8 cellular contexts compared by ENCODE assay signal in genomic region chr7:130668258-130669050, GRCh38. TPM values are rescaled to one million over a fixed set of nuclear protein-coding genes. Genes with fewer than 3 reads are reported as not detected.
DNase-seq lines count a peak whose midpoint lies in the region; ATAC-seq and TF ChIP-seq lines count a peak whose summit lies in the region.

A gene with protein sequence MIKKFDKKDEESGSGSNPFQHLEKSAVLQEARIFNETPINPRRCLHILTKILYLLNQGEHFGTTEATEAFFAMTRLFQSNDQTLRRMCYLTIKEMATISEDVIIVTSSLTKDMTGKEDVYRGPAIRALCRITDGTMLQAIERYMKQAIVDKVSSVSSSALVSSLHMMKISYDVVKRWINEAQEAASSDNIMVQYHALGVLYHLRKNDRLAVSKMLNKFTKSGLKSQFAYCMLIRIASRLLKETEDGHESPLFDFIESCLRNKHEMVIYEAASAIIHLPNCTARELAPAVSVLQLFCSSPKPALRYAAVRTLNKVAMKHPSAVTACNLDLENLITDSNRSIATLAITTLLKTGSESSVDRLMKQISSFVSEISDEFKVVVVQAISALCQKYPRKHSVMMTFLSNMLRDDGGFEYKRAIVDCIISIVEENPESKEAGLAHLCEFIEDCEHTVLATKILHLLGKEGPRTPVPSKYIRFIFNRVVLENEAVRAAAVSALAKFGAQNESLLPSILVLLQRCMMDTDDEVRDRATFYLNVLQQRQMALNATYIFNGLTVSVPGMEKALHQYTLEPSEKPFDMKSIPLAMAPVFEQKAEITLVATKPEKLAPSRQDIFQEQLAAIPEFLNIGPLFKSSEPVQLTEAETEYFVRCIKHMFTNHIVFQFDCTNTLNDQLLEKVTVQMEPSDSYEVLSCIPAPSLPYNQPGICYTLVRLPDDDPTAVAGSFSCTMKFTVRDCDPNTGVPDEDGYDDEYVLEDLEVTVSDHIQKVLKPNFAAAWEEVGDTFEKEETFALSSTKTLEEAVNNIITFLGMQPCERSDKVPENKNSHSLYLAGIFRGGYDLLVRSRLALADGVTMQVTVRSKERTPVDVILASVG (minus strand): TSS chr7:130668748. CDS start chr7:130668668, 80 bp downstream.

- H3K9ac ChIP-seq in HUES64 (ENCODE audit: low read depth, low read length) (peak within 1 kb of the TSS; percentile 80), mucosa of stomach (ENCODE audit: low read length) (peak within 1 kb of the TSS; percentile 93)

- H3K27ac ChIP-seq in HUES64 (ENCODE audit: low read depth, low read length) = peak within 1 kb of the TSS; percentile 89

- H3K4me1 ChIP-seq in HUES64 (ENCODE audit: insufficient read depth, low read length) (peaks cover 8% of the 10 kb centered on the region), mucosa of stomach (ENCODE audit: control insufficient read depth, insufficient read depth, low read length) (peaks cover 4% of the 10 kb centered on the region)

- TF ChIP-seq POLR2A in erythroblast (IDR thresholded peaks at IDR 0.05; ENCODE audit: low read length) = peak; percentile 59

- H3K27me3 ChIP-seq in HUES64 (ENCODE audit: insufficient read depth, low read length) (peaks cover 14% of the 10 kb centered on the region), mucosa of stomach (ENCODE audit: control insufficient read depth, insufficient read depth, low read length) (peaks cover 3% of the 10 kb centered on the region)

- H3K36me3 ChIP-seq in HUES64 (ENCODE audit: insufficient read depth, low read length) (peaks cover 27% of the 10 kb centered on the region), mucosa of stomach (ENCODE audit: control insufficient read depth, insufficient read depth, low read length) (no peaks in the 10 kb centered on the region)

- WGBS in HUES64 = under 1% methylated on average over 98 of the region's 98 CpGs

- H3K4me3 ChIP-seq in HUES64 (ENCODE audit: low read length) (peak within 1 kb of the TSS; percentile 94), mucosa of stomach (ENCODE audit: low read length) (peak within 1 kb of the TSS; percentile 93)

- ATAC-seq in GM21526 (IDR thresholded peaks at IDR 0.05; ENCODE audit: low FRiP score, unreplicated experiment) = peak; percentile 95

- H3K9me3 ChIP-seq in HUES64 (ENCODE audit: insufficient read depth, low read depth, low read length) (no peaks in the 10 kb centered on the region), mucosa of stomach (ENCODE audit: control insufficient read depth, low read length) (no peaks in the 10 kb centered on the region)

- DNase-seq in DMS153 treated with DMSO at 0.1 percent for 48 hours (lab: John Stamatoyannopoulos, UW; ENCODE audit: unreplicated experiment) (peak; percentile 70), OCI-M2 (lab: John Stamatoyannopoulos, UW; ENCODE audit: unreplicated experiment) (peak; percentile 90), erythroblast (lab: John Stamatoyannopoulos, UW) (peak; percentile 89 to 92)
- peak; percentile 75 for DNase-seq in activated T-cell treated with anti-CD3 and anti-CD28 coated beads, Interleukin-2, amount 50 U/mL, for 1 hour
- DNase-seq in stimulated activated CD8-positive, alpha-beta memory T cell treated with anti-CD3 and anti-CD28 coated beads, Interleukin-4, amount 100 ng/mL, for 48 hours = peak; percentile 87

RNA-seq across cellular contexts. Expression of the gene that starts here (rescaled TPM):
- 58.0 TPM for polyA plus RNA-seq in HUES64 (2013, experiment 1 of 2)
- 66.6 TPM for polyA plus RNA-seq in HUES64 (2013, experiment 2 of 2)

Comparison
In these comparisons a context has a peak if more than half of its experiments do, and no peak if none do; other contexts are left out.
1. Peak in every context shown above with its lines: DNase-seq, ATAC-seq, H3K4me3 ChIP-seq and H3K27ac ChIP-seq.